Comparison of ENCODE assay signal across 7 cellular contexts in the genomic region with DNA sequence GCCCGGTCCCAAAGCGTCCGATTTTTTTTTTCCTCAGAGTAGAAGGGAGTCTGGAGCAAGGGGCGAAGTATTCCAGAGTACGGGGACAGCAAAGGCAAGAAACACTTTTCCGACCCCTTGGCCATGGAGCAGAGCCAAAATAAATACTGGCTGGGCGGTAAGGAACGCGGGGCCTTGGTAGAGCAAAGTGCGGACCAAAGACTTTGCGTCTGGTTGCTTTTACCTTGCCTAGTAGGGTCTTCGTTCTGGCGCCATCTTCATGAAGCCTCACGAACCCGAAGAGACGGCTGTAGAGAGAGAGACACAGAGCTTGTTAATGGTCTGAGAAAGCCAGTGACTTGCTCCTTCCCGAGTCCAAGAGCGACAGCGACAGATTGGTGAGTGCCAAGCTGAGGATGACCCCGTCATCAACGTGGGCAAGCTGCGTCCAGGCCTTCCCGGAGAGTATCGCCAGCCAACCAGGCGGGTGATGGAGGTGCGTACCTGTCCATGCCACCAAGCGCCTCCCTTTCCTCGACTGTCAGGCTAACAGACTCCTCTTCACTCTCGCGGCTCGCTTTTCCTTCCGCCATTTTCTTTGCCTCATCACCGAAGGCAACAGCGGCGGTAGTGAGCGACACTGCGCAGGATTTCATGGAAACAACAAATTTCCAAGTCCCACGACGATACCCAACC. TPM values are rescaled to one million over a fixed set of nuclear protein-coding genes. Genes with fewer than 3 reads are reported as not detected.
A peak's percentile ranks its signal among the peaks of the same experiment; 100 is the strongest.
DNase-seq lines count a peak whose midpoint lies in the region; TF ChIP-seq lines count a peak whose summit lies in the region.

No MANE protein-coding gene starts in this region.

- H3K9me2 ChIP-seq in GM23248 (ENCODE audit: insufficient read depth) (no peaks in the 10 kb centered on the region), SK-N-SH (no peaks in the 10 kb centered on the region)

- no peak for TF ChIP-seq RAD21 in SK-N-SH (IDR thresholded peaks at IDR 0.05; ENCODE audit: low read length)

- H2AFZ ChIP-seq in GM23248 (peak overlapping the region; percentile 95), SK-N-SH (ENCODE audit: low read depth) (no peak overlapping the region)

- no peak for TF ChIP-seq EP300 in SK-N-SH (IDR thresholded peaks at IDR 0.05; ENCODE audit: borderline replicate concordance in 1 of 2, low read depth in 1 of 2, low read length in 1 of 2)

- H3K27ac ChIP-seq in GM23248 (peak overlapping the region; percentile 100), SK-N-SH (ENCODE audit: low read depth in 2 of 2, low read length in 1 of 2) (no peak overlapping the region)

- CTCF ChIA-PET in SK-N-SH (lab: Yijun Ruan, JAX), result no interaction called here

- peaks cover 6% of the 10 kb centered on the region; the same call in 1 of the 2 replicates for H3K4me1 ChIP-seq in GM23248 (ENCODE audit: insufficient read depth)
- no peaks in the 10 kb centered on the region for H3K4me1 ChIP-seq in SK-N-SH (ENCODE audit: control insufficient read depth in 1 of 2, insufficient read depth in 2 of 2, low read depth in 1 of 2, low read length in 1 of 2)

- no peak for TF ChIP-seq CTCF in SK-N-SH (IDR thresholded peaks at IDR 0.05)

- H3K36me3 ChIP-seq in GM23248 (ENCODE audit: low read depth), result peaks cover 5% of the 10 kb centered on the region; the same call in 1 of the 2 replicates
- H3K36me3 ChIP-seq in SK-N-SH (replicated peaks in 1 of 2; ENCODE audit: control insufficient read depth in 1 of 2, insufficient read depth in 2 of 2, low read length in 1 of 2), result no peaks in the 10 kb centered on the region

- H3K4me2 ChIP-seq in GM23248 (ENCODE audit: unreplicated experiment) (peak overlapping the region; percentile 96), SK-N-SH (no peak overlapping the region)

- H3K9me3 ChIP-seq in GM23248 (ENCODE audit: low read depth) (no peaks in the 10 kb centered on the region), SK-N-SH (no peaks in the 10 kb centered on the region)

- H3F3A ChIP-seq in GM23248 (ENCODE audit: insufficient read depth) (0 out of 2 replicates have a peak, but pooled peaks cover 6% of the 10 kb centered on the region), SK-N-SH (replicated peaks; ENCODE audit: insufficient read depth) (no peaks in the 10 kb centered on the region)

- peak overlapping the region; percentile 81 for H3K4me3 Mint-ChIP-seq in dendritic cell treated with granulocyte-macrophage colony-stimulating factor and Interleukin-4, amounts not matched to agents 40 ng/mL and 50 ng/mL, for 4 days

- H3K27me3 ChIP-seq in GM23248 (replicated peaks; ENCODE audit: insufficient read depth) (no peaks in the 10 kb centered on the region), SK-N-SH (ENCODE audit: insufficient read depth) (no peaks in the 10 kb centered on the region)

- WGBS in GM23248 (ENCODE audit: low coverage in 1 of 2, low lambda C conversion rate in 2 of 2, missing lambda C conversion rate in 2 of 2), 2 experiments, result 0% methylated on average over 17 to 27 of the region's 39 CpGs
- no CpG with 5 or more reads among the region's 39 CpGs for WGBS in SK-N-SH (ENCODE audit: low lambda C conversion rate)

- H3K9ac ChIP-seq in GM23248, result peak overlapping the region; percentile 100
- H3K9ac ChIP-seq in SK-N-SH, result no peak overlapping the region

- H3K9me3 Mint-ChIP-seq in dendritic cell treated with granulocyte-macrophage colony-stimulating factor and Interleukin-4, amounts not matched to agents 40 ng/mL and 50 ng/mL, for 4 days, result no peaks in the 10 kb centered on the region

- peaks cover 5% of the 10 kb centered on the region for H3K4me1 Mint-ChIP-seq in dendritic cell treated with granulocyte-macrophage colony-stimulating factor and Interleukin-4, amounts not matched to agents 40 ng/mL and 50 ng/mL, for 4 days (ENCODE audit: low read depth)

- H3K79me2 ChIP-seq in GM23248 (ENCODE audit: insufficient read depth), result peaks cover 55% of the 10 kb centered on the region
- H3K79me2 ChIP-seq in SK-N-SH (ENCODE audit: insufficient read depth), result no peaks in the 10 kb centered on the region

- DNase-seq in GM23248 (peak; percentile 57), RPMI8226 (peak; percentile 40), occipital lobe (lab: John Stamatoyannopoulos, UW) (peak; percentile 31), NCI-H146 (lab: John Stamatoyannopoulos, UW) (no peak), NCI-H1436 treated with DMSO at 0.1 percent for 48 hours (lab: John Stamatoyannopoulos, UW) (no peak), SK-N-SH (no peak)

- peaks cover 23% of the 10 kb centered on the region for H3K36me3 Mint-ChIP-seq in dendritic cell treated with granulocyte-macrophage colony-stimulating factor and Interleukin-4, amounts not matched to agents 40 ng/mL and 50 ng/mL, for 4 days (ENCODE audit: low read depth)

- H4K20me1 ChIP-seq in GM23248 (ENCODE audit: insufficient read depth) (no peaks in the 10 kb centered on the region), SK-N-SH (ENCODE audit: insufficient read depth) (no peaks in the 10 kb centered on the region)

- intact Hi-C loops in dendritic cell treated with granulocyte-macrophage colony-stimulating factor and Interleukin-4, amounts not matched to agents 40 ng/mL and 50 ng/mL, for 4 days (cut with micrococcal nuclease), result loop anchor here (2.0 kb wide), 1 partner anchor 224 kb away; the partner anchor contains the start of gene TMSB4Y

- no peaks in the 10 kb centered on the region for H3K27me3 Mint-ChIP-seq in dendritic cell treated with granulocyte-macrophage colony-stimulating factor and Interleukin-4, amounts not matched to agents 40 ng/mL and 50 ng/mL, for 4 days

- H3K4me3 ChIP-seq in GM23248 (peak overlapping the region; percentile 94), SK-N-SH (ENCODE audit: low read depth in 2 of 2, low read length in 1 of 2) (no peak overlapping the region)

- in situ Hi-C loops in GM23248 (cut with MboI), result no loop called here

- peak overlapping the region; percentile 94 for H3K27ac Mint-ChIP-seq in dendritic cell treated with granulocyte-macrophage colony-stimulating factor and Interleukin-4, amounts not matched to agents 40 ng/mL and 50 ng/mL, for 4 days

- POLR2A ChIA-PET in SK-N-SH (lab: Yijun Ruan, JAX), result no interaction called here

TF ChIP-seq in SK-N-SH, 30 proteins besides CTCF, POLR2A, EP300 and RAD21:
- TF ChIP-seq TEAD4 (IDR thresholded peaks at IDR 0.05; ENCODE audit: borderline replicate concordance, insufficient read depth) (no peak), JUND (IDR thresholded peaks at IDR 0.05) (no peak), MAX (IDR thresholded peaks at IDR 0.05; ENCODE audit: low read depth) (no peak), EZH2phosphoT487 (IDR thresholded peaks at IDR 0.05; ENCODE audit: borderline replicate concordance, low read depth) (no peak), YY1 (IDR thresholded peaks at IDR 0.05; ENCODE audit: low read depth) (no peak), TCF12 (IDR thresholded peaks at IDR 0.05) (no peak), POLR2AphosphoS5 (IDR thresholded peaks at IDR 0.05; ENCODE audit: low read depth, low read length) (no peak), TAF1 (IDR thresholded peaks at IDR 0.05; ENCODE audit: borderline replicate concordance, low read depth, low read length) (no peak)
- TF ChIP-seq, protein P1, sequence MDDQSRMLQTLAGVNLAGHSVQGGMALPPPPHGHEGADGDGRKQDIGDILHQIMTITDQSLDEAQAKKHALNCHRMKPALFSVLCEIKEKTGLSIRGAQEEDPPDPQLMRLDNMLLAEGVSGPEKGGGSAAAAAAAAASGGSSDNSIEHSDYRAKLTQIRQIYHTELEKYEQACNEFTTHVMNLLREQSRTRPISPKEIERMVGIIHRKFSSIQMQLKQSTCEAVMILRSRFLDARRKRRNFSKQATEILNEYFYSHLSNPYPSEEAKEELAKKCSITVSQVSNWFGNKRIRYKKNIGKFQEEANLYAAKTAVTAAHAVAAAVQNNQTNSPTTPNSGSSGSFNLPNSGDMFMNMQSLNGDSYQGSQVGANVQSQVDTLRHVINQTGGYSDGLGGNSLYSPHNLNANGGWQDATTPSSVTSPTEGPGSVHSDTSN (IDR thresholded peaks at IDR 0.05), result no peak

RNA-seq across cellular contexts. Expression of gene UTY, which starts 0.7 kb away (rescaled TPM):
- 11.2 and 11.9 TPM in 2 replicates for total RNA-seq in GM23248 (2014; rRNA removed; shearing (Covaris generic))
- 4.0 and 5.9 TPM in 2 replicates for polyA plus RNA-seq in GM23248 (2016; fragmentation: Nextera tagmentation; extraction: Ambion mirVana)
- total RNA-seq in occipital lobe, result not detected
- not detected in 2 replicates for polyA plus RNA-seq in SK-N-SH (2012; rRNA removed)
- not detected in 2 replicates for polyA plus RNA-seq in SK-N-SH (2012; cell fraction: cytosol; rRNA removed)
- not detected in 2 replicates for polyA plus RNA-seq in SK-N-SH (2012; cell fraction: nucleus; rRNA removed)

Comparison
In these comparisons a context has a peak if more than half of its experiments do, and no peak if none do; other contexts are left out.
1. DNase-seq: peak in GM23248 (single experiment), RPMI8226 (single experiment) and occipital lobe (single experiment); none in NCI-H146 (single experiment), NCI-H1436 treated with DMSO at 0.1 percent for 48 hours (single experiment) and SK-N-SH (single experiment).